In genomic region chr3:160707187-160707789, GRCh38 we compare ENCODE assay signal across 8 cellular contexts. TPM values are rescaled to one million over a fixed set of nuclear protein-coding genes. Genes with fewer than 3 reads are reported as not detected.
DNase-seq lines count a peak whose midpoint lies in the region; ATAC-seq and TF ChIP-seq lines count a peak whose summit lies in the region.

No MANE protein-coding gene starts in this region.

- no peaks in the 10 kb centered on the region for H3K4me1 Mint-ChIP-seq in activated naive CD8-positive, alpha-beta T cell treated with anti-CD3 and anti-CD28 coated beads for 36 hours

- TF ChIP-seq POLR2A in sigmoid colon (IDR thresholded peaks at IDR 0.05), result no peak

- DNase-seq in AG08395 (ENCODE audit: low spot score) (peak; percentile 48), NCI-H524 (lab: John Stamatoyannopoulos, UW) (peak; percentile 20 to 79), left ventricle myocardium inferior (no peak), sigmoid colon (no peak)
- peak; percentile 5 for DNase-seq in activated naive CD8-positive, alpha-beta T cell treated with anti-CD3 and anti-CD28 coated beads for 36 hours

- peaks cover 40% of the 10 kb centered on the region for H3K27me3 Mint-ChIP-seq in activated naive CD8-positive, alpha-beta T cell treated with anti-CD3 and anti-CD28 coated beads for 36 hours

- no peak for TF ChIP-seq EP300 in sigmoid colon (IDR thresholded peaks at IDR 0.05)

- intact Hi-C loops in left ventricle myocardium inferior (cut with micrococcal nuclease) (loop anchor here (5.0 kb wide), 1 partner anchor 235 kb away; no protein-coding TSS in a partner anchor), sigmoid colon (cut with DNase I) (loop anchor here (1.0 to 10.0 kb wide), 3 partner anchors 235 to 715 kb away; no protein-coding TSS in a partner anchor)

- H3K27ac ChIP-seq in left ventricle myocardium inferior (replicated peaks), result no peak overlapping the region
- H3K27ac ChIP-seq in sigmoid colon, result no peak overlapping the region

- no peaks in the 10 kb centered on the region for H3K36me3 Mint-ChIP-seq in activated naive CD8-positive, alpha-beta T cell treated with anti-CD3 and anti-CD28 coated beads for 36 hours

- no peaks in the 10 kb centered on the region for H3K9me3 Mint-ChIP-seq in activated naive CD8-positive, alpha-beta T cell treated with anti-CD3 and anti-CD28 coated beads for 36 hours

- no peaks in the 10 kb centered on the region for H3K4me1 ChIP-seq in left ventricle myocardium inferior
- H3K4me1 ChIP-seq in sigmoid colon, result no peaks in the 10 kb centered on the region

- no peak overlapping the region for H3K27ac Mint-ChIP-seq in activated naive CD8-positive, alpha-beta T cell treated with anti-CD3 and anti-CD28 coated beads for 36 hours

- no peaks in the 10 kb centered on the region for H3K36me3 ChIP-seq in left ventricle myocardium inferior
- no peaks in the 10 kb centered on the region for H3K36me3 ChIP-seq in sigmoid colon

- no peak overlapping the region for H3K4me3 Mint-ChIP-seq in activated naive CD8-positive, alpha-beta T cell treated with anti-CD3 and anti-CD28 coated beads for 36 hours

- H3K27me3 ChIP-seq in left ventricle myocardium inferior (ENCODE audit: low read depth) (no peaks in the 10 kb centered on the region), sigmoid colon (no peaks in the 10 kb centered on the region)

- H3K4me3 ChIP-seq in left ventricle myocardium inferior, result no peak overlapping the region
- no peak overlapping the region for H3K4me3 ChIP-seq in sigmoid colon

- 25 to 36% methylated on average over 4 of the region's 4 CpGs for WGBS in sigmoid colon, 2 donors

- peak; percentile 37; the same call in 2 of the 3 replicates for TF ChIP-seq CTCF in GM12872 (IDR thresholded peaks at IDR 0.05; ENCODE audit: insufficient read depth, low read depth, low read length)
- TF ChIP-seq CTCF in left ventricle myocardium inferior (IDR thresholded peaks at IDR 0.05; ENCODE audit: borderline replicate concordance), result peak; percentile 75
- peak; percentile 41 to 70 (median 56) for TF ChIP-seq CTCF in sigmoid colon (IDR thresholded peaks at IDR 0.05)

- H3K9me3 ChIP-seq in left ventricle myocardium inferior (replicated peaks) (no peaks in the 10 kb centered on the region), sigmoid colon (no peaks in the 10 kb centered on the region)

- ATAC-seq in HG03280 (IDR thresholded peaks at IDR 0.05; ENCODE audit: unreplicated experiment), result peak; percentile 60
- ATAC-seq in HG02840 (IDR thresholded peaks at IDR 0.05; ENCODE audit: low FRiP score, unreplicated experiment), result no peak

RNA-seq across cellular contexts. Expression of gene ARL14, which starts 30.3 kb away (rescaled TPM):
- not detected for total RNA-seq in activated naive CD8-positive, alpha-beta T cell treated with anti-CD3 and anti-CD28 coated beads for 36 hours
- total RNA-seq in left ventricle myocardium inferior, result not detected
- total RNA-seq in sigmoid colon, result not detected
- polyA plus RNA-seq in sigmoid colon, result 100 to 1,000 TPM in 2 of 3 donors, 10 to 100 TPM in 1; 23.3 to 144 (median 109) TPM

RNA-seq across cellular contexts. Expression of gene PPM1L, which starts 48.7 kb away (rescaled TPM):
- 1 to 10 TPM; 2.0 TPM for total RNA-seq in activated naive CD8-positive, alpha-beta T cell treated with anti-CD3 and anti-CD28 coated beads for 36 hours
- total RNA-seq in left ventricle myocardium inferior (51.1 TPM), sigmoid colon (10 to 100 TPM; 33.2 to 50.2 (median 35.7) TPM)
- 1 to 10 TPM; 1.2 to 4.3 (median 1.4) TPM for polyA plus RNA-seq in sigmoid colon

Comparison
In these comparisons a context has a peak if more than half of its experiments do, and no peak if none do; other contexts are left out.
1. DNase-seq: peak in AG08395 (single experiment), NCI-H524 (2 of 2) and activated naive CD8-positive, alpha-beta T cell treated with anti-CD3 and anti-CD28 coated beads for 36 hours (single experiment); none in left ventricle myocardium inferior (single experiment) and sigmoid colon (single experiment).
2. RNA of gene PPM1L, which starts 48.7 kb away (total RNA-seq): 51.1 TPM in left ventricle myocardium inferior (single experiment) and 33.2 to 50.2 TPM in sigmoid colon; 2.0 TPM in activated naive CD8-positive, alpha-beta T cell treated with anti-CD3 and anti-CD28 coated beads for 36 hours; every median in the first group is over 10 times any median in the second.
3. Peak in every context shown above with its lines, with median percentiles within 50 percentile points of each other: CTCF ChIP-seq.